In the genomic region with DNA sequence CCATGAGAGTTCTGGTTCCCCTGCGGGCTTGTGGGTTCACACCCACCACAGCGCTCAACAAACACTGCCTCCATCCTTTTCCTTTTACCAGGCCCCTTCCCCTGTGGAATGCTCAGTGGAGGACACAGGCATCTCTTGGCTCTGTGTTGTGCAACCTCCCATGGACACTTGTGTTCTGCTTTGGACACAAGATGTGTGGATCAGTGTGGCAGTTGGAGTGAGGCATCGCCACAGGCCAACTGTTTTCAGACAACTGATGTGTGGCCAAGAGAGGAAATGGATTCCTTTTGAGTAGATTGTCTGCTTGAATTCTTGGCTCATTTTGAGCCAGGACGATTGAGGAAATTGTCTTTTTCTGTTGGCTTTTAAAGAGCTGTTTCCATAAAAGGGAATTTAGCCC, we compare ENCODE assay signal across 18 cellular contexts. TPM values are rescaled to one million over a fixed set of nuclear protein-coding genes. Genes with fewer than 3 reads are reported as not detected.
DNase-seq lines count a peak whose midpoint lies in the region; ATAC-seq and TF ChIP-seq lines count a peak whose summit lies in the region.
"Had no signal": no experiment of that assay in that cellular context is flagged by ENCODE, and none has a peak within 500 bp of the region (broad histone marks: within the 10 kb centered on the region; RNA-seq: fewer than 3 reads in every experiment).

No MANE protein-coding gene starts in this region.

- no peak overlapping the region for H3K27ac Mint-ChIP-seq in HFFc6
- H3K27ac Mint-ChIP-seq: CD4-positive, alpha-beta T cell had no signal

- in situ Hi-C loops in G401 (cut with HindIII; ENCODE audit: low sequenced_read_pairs): no loop called here

- DNase-seq in G401 (ENCODE audit: low spot score) (peak; percentile 67), MV-4-11 (lab: John Stamatoyannopoulos, UW) (peak; percentile 73), cerebellar cortex (ENCODE audit: low spot score) (peak; percentile 51), myocyte (ENCODE audit: low read depth) (peak; percentile 21), NCI-H226 (no peak), 8988T (no peak), HFFc6 (no peak)
- DNase-seq: AML-193; Caco-2; CD4-positive, alpha-beta T cell; GF-D8; GM23248; H7; KG1 had no signal

- no peak for ATAC-seq in GM19324 (IDR thresholded peaks at IDR 0.05; ENCODE audit: low FRiP score, unreplicated experiment)
- ATAC-seq: A549, HCT116 had no signal

- H3K9me3 Mint-ChIP-seq in HFFc6: no peaks in the 10 kb centered on the region
- H3K9me3 Mint-ChIP-seq: CD4-positive, alpha-beta T cell had no signal

- no peaks in the 10 kb centered on the region for H3K4me1 Mint-ChIP-seq in HFFc6 (ENCODE audit: low read depth)

- H3K27me3 Mint-ChIP-seq in HFFc6 (ENCODE audit: insufficient read depth): peaks cover 16% of the 10 kb centered on the region

- TF ChIP-seq CTCF in HFFc6 (IDR thresholded peaks at IDR 0.05): no peak

- H3K4me3 Mint-ChIP-seq in HFFc6: no peak overlapping the region
- H3K4me3 Mint-ChIP-seq: CD4-positive, alpha-beta T cell had no signal

- no peaks in the 10 kb centered on the region for H3K36me3 Mint-ChIP-seq in HFFc6 (ENCODE audit: low read depth)

RNA-seq across cellular contexts. Expression of gene CST8, which starts 26.8 kb away (rescaled TPM):
- not detected in 2 replicates for total RNA-seq in G401 (2014; rRNA removed; shearing (Covaris generic))
- not detected in 2 replicates for total RNA-seq in myocyte
- not detected for polyA plus RNA-seq in myocyte (2012)
- total RNA-seq in HFFc6 (2021; fragmentation: NEBNext Ultra II Directional; extraction: Animal tissue kit (Norgen Biotek cat#: 25700)): not detected
- total RNA-seq: Caco-2; CD4-positive, alpha-beta T cell; GM23248; H7 had no signal
- polyA plus RNA-seq: A549, BJ, GM23248 had no signal

RNA-seq across cellular contexts. Expression of gene CST9L, which starts 50.6 kb away (rescaled TPM):
- total RNA-seq in G401 (2014; rRNA removed; shearing (Covaris generic)): not detected in 2 replicates
- total RNA-seq in myocyte: not detected in 2 replicates
- polyA plus RNA-seq in myocyte (2012): not detected
- not detected for total RNA-seq in HFFc6 (2021; fragmentation: NEBNext Ultra II Directional; extraction: Animal tissue kit (Norgen Biotek cat#: 25700))
- total RNA-seq: Caco-2; CD4-positive, alpha-beta T cell; GM23248; H7 had no signal
- polyA plus RNA-seq: A549, BJ, GM23248 had no signal

Comparison
In these comparisons a context has a peak if more than half of its experiments do, and no peak if none do; other contexts are left out.
1. DNase-seq: peak in G401 (single experiment), MV-4-11 (single experiment), cerebellar cortex (single experiment) and myocyte (single experiment); none in NCI-H226 (single experiment), 8988T (single experiment) and HFFc6 (single experiment).